13 cellular contexts compared by ENCODE assay signal in the genomic region with DNA sequence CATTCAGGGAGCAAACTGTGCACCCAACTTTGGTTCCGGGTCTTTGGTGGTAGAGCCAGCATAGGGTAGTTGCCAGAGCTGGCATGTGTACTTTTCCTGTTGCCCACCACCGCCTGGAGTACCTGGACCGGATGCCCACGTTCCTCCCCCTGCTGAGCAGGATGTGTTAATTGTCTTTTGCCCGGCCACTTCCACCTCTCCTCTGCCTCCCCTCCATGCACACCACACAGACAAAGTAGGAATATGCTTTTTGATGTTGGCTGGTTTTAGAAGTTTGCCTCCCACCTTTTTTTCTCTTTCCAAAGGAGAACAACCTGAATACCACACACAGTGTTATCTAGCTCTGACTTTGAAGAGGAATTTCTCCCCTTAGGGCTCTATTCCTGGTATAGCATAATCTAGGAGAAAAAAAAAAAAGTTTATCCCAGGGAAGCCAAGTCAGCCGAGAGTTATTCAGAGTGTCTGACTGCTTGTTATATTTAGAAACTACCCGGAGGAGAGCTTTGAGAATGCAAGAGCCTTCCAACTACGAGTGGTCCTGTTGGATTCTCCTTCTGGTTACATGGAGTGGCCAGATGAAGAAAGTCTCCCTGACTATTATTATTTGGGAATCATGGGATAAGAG.
DNase-seq lines count a peak whose midpoint lies in the region; ATAC-seq and TF ChIP-seq lines count a peak whose summit lies in the region.
"Had no signal": no experiment of that assay in that cellular context is flagged by ENCODE, and none has a peak within 500 bp of the region (broad histone marks: within the 10 kb centered on the region; RNA-seq: fewer than 3 reads in every experiment).

No MANE protein-coding gene starts in this region.

- POLR2A ChIA-PET in activated CD4-positive, alpha-beta T cell treated with anti-CD3 and anti-CD28 coated beads, Interleukin-2, amount 10 ng/mL, durations not matched to agents 7 days and 5 days (lab: Charles Lee) = no interaction called here

- H3K27ac ChIP-seq in coronary artery = peak overlapping the region; percentile 70 to 89
- H3K27ac ChIP-seq in gastrocnemius medialis = peak overlapping the region; percentile 85 to 91 (median 89)
- no peak overlapping the region for H3K27ac ChIP-seq in lower lobe of right lung

- H3K4me1 ChIP-seq in gastrocnemius medialis (peaks cover 79 to 82% of the 10 kb centered on the region in 2 donors), lower lobe of right lung (peaks cover 38% of the 10 kb centered on the region)

- H3K27me3 ChIP-seq in gastrocnemius medialis (no peaks in the 10 kb centered on the region), lower lobe of right lung (ENCODE audit: low read depth) (no peaks in the 10 kb centered on the region)

- peaks cover 12% of the 10 kb centered on the region for H3K27me3 Mint-ChIP-seq in activated CD4-positive, alpha-beta T cell treated with anti-CD3 and anti-CD28 coated beads, Interleukin-2, amount 10 ng/mL, durations not matched to agents 7 days and 5 days
- H3K27me3 Mint-ChIP-seq: naive B cell had no signal

- no peak for TF ChIP-seq POLR2A in gastrocnemius medialis (IDR thresholded peaks at IDR 0.05)

- CTCF ChIA-PET in activated CD4-positive, alpha-beta T cell treated with anti-CD3 and anti-CD28 coated beads, Interleukin-2, amount 10 ng/mL, durations not matched to agents 7 days and 5 days (lab: Charles Lee) = interaction anchor here (0.7 to 1.0 kb wide), 2 partner anchors 12 to 55 kb away, joined by 3 to 5 read pairs; no protein-coding TSS in a partner anchor

- H3K4me3 ChIP-seq in coronary artery = peak overlapping the region; percentile 38
- no peak overlapping the region for H3K4me3 ChIP-seq in gastrocnemius medialis
- no peak overlapping the region for H3K4me3 ChIP-seq in lower lobe of right lung

- H3K4me1 Mint-ChIP-seq in activated CD4-positive, alpha-beta T cell treated with anti-CD3 and anti-CD28 coated beads, Interleukin-2, amount 10 ng/mL, durations not matched to agents 7 days and 5 days = no peaks in the 10 kb centered on the region

- intact Hi-C loops in gastrocnemius medialis (cut with DNase I; ENCODE audit: low total_unique reads) (loop anchor here (5.0 kb wide), 1 partner anchor 95 kb away; no protein-coding TSS in a partner anchor), lower lobe of right lung (cut with DNase I) (no loop called here)

- H3K9me3 ChIP-seq in gastrocnemius medialis = no peaks in the 10 kb centered on the region
- no peaks in the 10 kb centered on the region for H3K9me3 ChIP-seq in lower lobe of right lung

- H3K9me3 Mint-ChIP-seq in activated CD4-positive, alpha-beta T cell treated with anti-CD3 and anti-CD28 coated beads, Interleukin-2, amount 10 ng/mL, durations not matched to agents 7 days and 5 days = no peaks in the 10 kb centered on the region
- H3K9me3 Mint-ChIP-seq: activated T-helper 1 cell treated with anti-CD3 and anti-CD28 coated beads, Interleukin-12 subunit alpha, Interleukin-12 subunit beta, Interleukin-2, Interleukin-4 antibody, amounts not matched to agents 30 ng/mL and 10 ng/mL and 1 ng/mL, durations not matched to agents 14 hours and 24 hours and 36 hours; naive B cell had no signal

- H3K36me3 Mint-ChIP-seq in activated CD4-positive, alpha-beta T cell treated with anti-CD3 and anti-CD28 coated beads, Interleukin-2, amount 10 ng/mL, durations not matched to agents 7 days and 5 days (ENCODE audit: low read depth) = no peaks in the 10 kb centered on the region

- H3K4me3 Mint-ChIP-seq in activated CD4-positive, alpha-beta T cell treated with anti-CD3 and anti-CD28 coated beads, Interleukin-2, amount 10 ng/mL, durations not matched to agents 7 days and 5 days = no peak overlapping the region
- H3K4me3 Mint-ChIP-seq: activated T-helper 1 cell treated with anti-CD3 and anti-CD28 coated beads, Interleukin-12 subunit alpha, Interleukin-12 subunit beta, Interleukin-2, Interleukin-4 antibody, amounts not matched to agents 30 ng/mL and 10 ng/mL and 1 ng/mL, durations not matched to agents 14 hours and 24 hours and 36 hours; naive B cell had no signal

- DNase-seq in EL (peak; percentile 7), coronary artery (ENCODE audit: low spot score) (no peak), kidney tubule cell (ENCODE audit: low spot score) (peak; percentile 7), gastrocnemius medialis (no peak), DMS79 (lab: John Stamatoyannopoulos, UW) (no peak), lower lobe of right lung (no peak)
- no peak for DNase-seq in activated CD4-positive, alpha-beta T cell treated with anti-CD3 and anti-CD28 coated beads, Interleukin-2, amount 10 ng/mL, durations not matched to agents 7 days and 5 days
- DNase-seq: activated CD4-positive, alpha-beta T cell treated with anti-CD3 and anti-CD28 coated beads for 4 hours; central memory CD4-positive, alpha-beta T cell; DND-41; naive B cell had no signal

- in situ Hi-C loops in gastrocnemius medialis (cut with MboI; ENCODE audit: low sequenced_read_pairs in 4 of 4) = loop anchor here in 1 of 4 donors (25.0 kb wide), 1 partner anchor 105 kb away; a partner anchor contains a TSS

- no peak overlapping the region for H3K27ac Mint-ChIP-seq in activated CD4-positive, alpha-beta T cell treated with anti-CD3 and anti-CD28 coated beads, Interleukin-2, amount 10 ng/mL, durations not matched to agents 7 days and 5 days
- H3K27ac Mint-ChIP-seq: activated T-helper 1 cell treated with anti-CD3 and anti-CD28 coated beads, Interleukin-12 subunit alpha, Interleukin-12 subunit beta, Interleukin-2, Interleukin-4 antibody, amounts not matched to agents 30 ng/mL and 10 ng/mL and 1 ng/mL, durations not matched to agents 14 hours and 24 hours and 36 hours had no signal

- ATAC-seq in gastrocnemius medialis = peak; percentile 85 to 92
- ATAC-seq in lower lobe of right lung = no peak
- ATAC-seq in HG02759 (IDR thresholded peaks at IDR 0.05; ENCODE audit: unreplicated experiment) = no peak

- no peaks in the 10 kb centered on the region for H3K36me3 ChIP-seq in gastrocnemius medialis
- no peaks in the 10 kb centered on the region for H3K36me3 ChIP-seq in lower lobe of right lung

- TF ChIP-seq CTCF in coronary artery (IDR thresholded peaks at IDR 0.05) (no peak), gastrocnemius medialis (IDR thresholded peaks at IDR 0.05 in 4 of 5, conservative IDR thresholded peaks at IDR 0.05 in 1 of 5) (no peak), lower lobe of right lung (IDR thresholded peaks at IDR 0.05) (no peak)

Comparison
In these comparisons a context has a peak if more than half of its experiments do, and no peak if none do; other contexts are left out.
1. DNase-seq: peak in EL (single experiment) and kidney tubule cell (single experiment); none in coronary artery (single experiment), gastrocnemius medialis (0 of 2), DMS79 (single experiment), lower lobe of right lung (single experiment) and activated CD4-positive, alpha-beta T cell treated with anti-CD3 and anti-CD28 coated beads, Interleukin-2, amount 10 ng/mL, durations not matched to agents 7 days and 5 days (single experiment).
2. ATAC-seq: peak in gastrocnemius medialis (2 of 2); none in lower lobe of right lung (0 of 2) and HG02759 (single experiment).